1 cellular context compared by ENCODE assay signal in genomic region chr20:63765082-63765873, GRCh38.
TF ChIP-seq lines count a peak whose summit lies in the region.

No MANE protein-coding gene starts in this region.

TF ChIP-seq in HepG2, 621 proteins besides CTCF, POLR2A, EP300 and RAD21 (continued from another document and continues in another):
- TF ChIP-seq, protein P1, sequence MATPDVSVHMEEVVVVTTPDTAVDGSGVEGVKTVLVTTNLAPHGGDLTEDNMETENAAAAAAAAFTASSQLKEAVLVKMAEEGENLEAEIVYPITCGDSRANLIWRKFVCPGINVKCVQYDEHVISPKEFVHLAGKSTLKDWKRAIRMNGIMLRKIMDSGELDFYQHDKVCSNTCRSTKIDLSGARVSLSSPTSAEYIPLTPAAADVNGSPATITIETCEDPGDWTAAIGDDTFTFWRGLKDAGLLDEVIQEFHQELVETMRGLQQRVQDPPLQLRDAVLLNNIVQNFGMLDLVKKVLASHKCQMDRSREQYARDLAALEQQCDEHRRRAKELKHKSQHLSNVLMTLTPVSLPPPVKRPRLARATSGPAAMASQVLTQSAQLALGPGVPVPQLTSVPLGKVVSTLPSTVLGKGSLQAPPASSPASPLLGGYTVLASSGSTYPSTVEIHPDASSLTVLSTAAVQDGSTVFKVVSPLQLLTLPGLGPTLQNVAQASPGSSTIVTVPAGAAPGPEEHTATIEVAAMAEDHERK (CRISPR knock-in tag; IDR thresholded peaks at IDR 0.05; ENCODE audit: low read depth), result no peak
- TF ChIP-seq REXO4 (CRISPR knock-in tag; IDR thresholded peaks at IDR 0.05; ENCODE audit: borderline replicate concordance) (no peak), LCORL (IDR thresholded peaks at IDR 0.05) (no peak), LCORL (CRISPR knock-in tag; IDR thresholded peaks at IDR 0.05) (peak; percentile 85), DMTF1 (CRISPR knock-in tag; IDR thresholded peaks at IDR 0.05) (no peak), MIXL1 (CRISPR knock-in tag; IDR thresholded peaks at IDR 0.05) (no peak), BRD4 (CRISPR knock-in tag; IDR thresholded peaks at IDR 0.05) (peak; percentile 41; the same call in 1 of the 2 replicates), BORCS8-MEF2B (CRISPR knock-in tag; IDR thresholded peaks at IDR 0.05) (no peak), KDM6A (CRISPR knock-in tag; IDR thresholded peaks at IDR 0.05; ENCODE audit: low read depth) (peak; percentile 68), IRF2 (CRISPR knock-in tag; IDR thresholded peaks at IDR 0.05) (peak; percentile 50; the same call in 1 of the 2 replicates), ZFY (CRISPR knock-in tag; IDR thresholded peaks at IDR 0.05) (peak; percentile 46; the same call in 1 of the 2 replicates), SAFB2 (CRISPR knock-in tag; IDR thresholded peaks at IDR 0.05; ENCODE audit: borderline replicate concordance, low read depth) (no peak), ZNF317 (CRISPR knock-in tag; IDR thresholded peaks at IDR 0.05) (no peak; the same call in 1 of the 2 replicates), ZNF720 (CRISPR knock-in tag; IDR thresholded peaks at IDR 0.05) (no peak), DRAP1 (CRISPR knock-in tag; IDR thresholded peaks at IDR 0.05) (peak; percentile 41; the same call in 1 of the 2 replicates), ZNF790 (CRISPR knock-in tag; IDR thresholded peaks at IDR 0.05; ENCODE audit: borderline replicate concordance) (no peak), ZNF430 (CRISPR knock-in tag; IDR thresholded peaks at IDR 0.05) (no peak), KDM2A (CRISPR knock-in tag; IDR thresholded peaks at IDR 0.05; ENCODE audit: borderline replicate concordance, low read depth) (peak; percentile 48; the same call in 1 of the 2 replicates), ZNF746 (CRISPR knock-in tag; IDR thresholded peaks at IDR 0.05) (no peak), XRCC5 (optimal IDR thresholded peaks at IDR 0.05; ENCODE audit: low read length) (peak; percentile 50), ZNF121 (CRISPR knock-in tag; IDR thresholded peaks at IDR 0.05) (peak; percentile 91), ZNF687 (CRISPR knock-in tag; IDR thresholded peaks at IDR 0.05) (peak; percentile 80), ZNF34 (CRISPR knock-in tag; IDR thresholded peaks at IDR 0.05; ENCODE audit: borderline replicate concordance) (no peak), WIZ (CRISPR knock-in tag; IDR thresholded peaks at IDR 0.05) (no peak), RFXANK (CRISPR knock-in tag; IDR thresholded peaks at IDR 0.05) (no peak)
- TF ChIP-seq, protein P2, sequence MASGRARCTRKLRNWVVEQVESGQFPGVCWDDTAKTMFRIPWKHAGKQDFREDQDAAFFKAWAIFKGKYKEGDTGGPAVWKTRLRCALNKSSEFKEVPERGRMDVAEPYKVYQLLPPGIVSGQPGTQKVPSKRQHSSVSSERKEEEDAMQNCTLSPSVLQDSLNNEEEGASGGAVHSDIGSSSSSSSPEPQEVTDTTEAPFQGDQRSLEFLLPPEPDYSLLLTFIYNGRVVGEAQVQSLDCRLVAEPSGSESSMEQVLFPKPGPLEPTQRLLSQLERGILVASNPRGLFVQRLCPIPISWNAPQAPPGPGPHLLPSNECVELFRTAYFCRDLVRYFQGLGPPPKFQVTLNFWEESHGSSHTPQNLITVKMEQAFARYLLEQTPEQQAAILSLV (CRISPR knock-in tag; IDR thresholded peaks at IDR 0.05; ENCODE audit: borderline replicate concordance), result 0 out of 2 replicates have a peak, but pooled peaks have one; percentile 47
- TF ChIP-seq, protein P3, sequence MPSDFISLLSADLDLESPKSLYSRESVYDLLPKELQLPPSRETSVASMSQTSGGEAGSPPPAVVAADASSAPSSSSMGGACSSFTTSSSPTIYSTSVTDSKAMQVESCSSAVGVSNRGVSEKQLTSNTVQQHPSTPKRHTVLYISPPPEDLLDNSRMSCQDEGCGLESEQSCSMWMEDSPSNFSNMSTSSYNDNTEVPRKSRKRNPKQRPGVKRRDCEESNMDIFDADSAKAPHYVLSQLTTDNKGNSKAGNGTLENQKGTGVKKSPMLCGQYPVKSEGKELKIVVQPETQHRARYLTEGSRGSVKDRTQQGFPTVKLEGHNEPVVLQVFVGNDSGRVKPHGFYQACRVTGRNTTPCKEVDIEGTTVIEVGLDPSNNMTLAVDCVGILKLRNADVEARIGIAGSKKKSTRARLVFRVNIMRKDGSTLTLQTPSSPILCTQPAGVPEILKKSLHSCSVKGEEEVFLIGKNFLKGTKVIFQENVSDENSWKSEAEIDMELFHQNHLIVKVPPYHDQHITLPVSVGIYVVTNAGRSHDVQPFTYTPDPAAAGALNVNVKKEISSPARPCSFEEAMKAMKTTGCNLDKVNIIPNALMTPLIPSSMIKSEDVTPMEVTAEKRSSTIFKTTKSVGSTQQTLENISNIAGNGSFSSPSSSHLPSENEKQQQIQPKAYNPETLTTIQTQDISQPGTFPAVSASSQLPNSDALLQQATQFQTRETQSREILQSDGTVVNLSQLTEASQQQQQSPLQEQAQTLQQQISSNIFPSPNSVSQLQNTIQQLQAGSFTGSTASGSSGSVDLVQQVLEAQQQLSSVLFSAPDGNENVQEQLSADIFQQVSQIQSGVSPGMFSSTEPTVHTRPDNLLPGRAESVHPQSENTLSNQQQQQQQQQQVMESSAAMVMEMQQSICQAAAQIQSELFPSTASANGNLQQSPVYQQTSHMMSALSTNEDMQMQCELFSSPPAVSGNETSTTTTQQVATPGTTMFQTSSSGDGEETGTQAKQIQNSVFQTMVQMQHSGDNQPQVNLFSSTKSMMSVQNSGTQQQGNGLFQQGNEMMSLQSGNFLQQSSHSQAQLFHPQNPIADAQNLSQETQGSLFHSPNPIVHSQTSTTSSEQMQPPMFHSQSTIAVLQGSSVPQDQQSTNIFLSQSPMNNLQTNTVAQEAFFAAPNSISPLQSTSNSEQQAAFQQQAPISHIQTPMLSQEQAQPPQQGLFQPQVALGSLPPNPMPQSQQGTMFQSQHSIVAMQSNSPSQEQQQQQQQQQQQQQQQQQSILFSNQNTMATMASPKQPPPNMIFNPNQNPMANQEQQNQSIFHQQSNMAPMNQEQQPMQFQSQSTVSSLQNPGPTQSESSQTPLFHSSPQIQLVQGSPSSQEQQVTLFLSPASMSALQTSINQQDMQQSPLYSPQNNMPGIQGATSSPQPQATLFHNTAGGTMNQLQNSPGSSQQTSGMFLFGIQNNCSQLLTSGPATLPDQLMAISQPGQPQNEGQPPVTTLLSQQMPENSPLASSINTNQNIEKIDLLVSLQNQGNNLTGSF (CRISPR knock-in tag; IDR thresholded peaks at IDR 0.05), result no peak
- TF ChIP-seq, protein P4, sequence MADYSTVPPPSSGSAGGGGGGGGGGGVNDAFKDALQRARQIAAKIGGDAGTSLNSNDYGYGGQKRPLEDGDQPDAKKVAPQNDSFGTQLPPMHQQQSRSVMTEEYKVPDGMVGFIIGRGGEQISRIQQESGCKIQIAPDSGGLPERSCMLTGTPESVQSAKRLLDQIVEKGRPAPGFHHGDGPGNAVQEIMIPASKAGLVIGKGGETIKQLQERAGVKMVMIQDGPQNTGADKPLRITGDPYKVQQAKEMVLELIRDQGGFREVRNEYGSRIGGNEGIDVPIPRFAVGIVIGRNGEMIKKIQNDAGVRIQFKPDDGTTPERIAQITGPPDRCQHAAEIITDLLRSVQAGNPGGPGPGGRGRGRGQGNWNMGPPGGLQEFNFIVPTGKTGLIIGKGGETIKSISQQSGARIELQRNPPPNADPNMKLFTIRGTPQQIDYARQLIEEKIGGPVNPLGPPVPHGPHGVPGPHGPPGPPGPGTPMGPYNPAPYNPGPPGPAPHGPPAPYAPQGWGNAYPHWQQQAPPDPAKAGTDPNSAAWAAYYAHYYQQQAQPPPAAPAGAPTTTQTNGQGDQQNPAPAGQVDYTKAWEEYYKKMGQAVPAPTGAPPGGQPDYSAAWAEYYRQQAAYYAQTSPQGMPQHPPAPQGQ (CRISPR knock-in tag; IDR thresholded peaks at IDR 0.05; ENCODE audit: borderline replicate concordance), result no peak
- TF ChIP-seq, protein P5, sequence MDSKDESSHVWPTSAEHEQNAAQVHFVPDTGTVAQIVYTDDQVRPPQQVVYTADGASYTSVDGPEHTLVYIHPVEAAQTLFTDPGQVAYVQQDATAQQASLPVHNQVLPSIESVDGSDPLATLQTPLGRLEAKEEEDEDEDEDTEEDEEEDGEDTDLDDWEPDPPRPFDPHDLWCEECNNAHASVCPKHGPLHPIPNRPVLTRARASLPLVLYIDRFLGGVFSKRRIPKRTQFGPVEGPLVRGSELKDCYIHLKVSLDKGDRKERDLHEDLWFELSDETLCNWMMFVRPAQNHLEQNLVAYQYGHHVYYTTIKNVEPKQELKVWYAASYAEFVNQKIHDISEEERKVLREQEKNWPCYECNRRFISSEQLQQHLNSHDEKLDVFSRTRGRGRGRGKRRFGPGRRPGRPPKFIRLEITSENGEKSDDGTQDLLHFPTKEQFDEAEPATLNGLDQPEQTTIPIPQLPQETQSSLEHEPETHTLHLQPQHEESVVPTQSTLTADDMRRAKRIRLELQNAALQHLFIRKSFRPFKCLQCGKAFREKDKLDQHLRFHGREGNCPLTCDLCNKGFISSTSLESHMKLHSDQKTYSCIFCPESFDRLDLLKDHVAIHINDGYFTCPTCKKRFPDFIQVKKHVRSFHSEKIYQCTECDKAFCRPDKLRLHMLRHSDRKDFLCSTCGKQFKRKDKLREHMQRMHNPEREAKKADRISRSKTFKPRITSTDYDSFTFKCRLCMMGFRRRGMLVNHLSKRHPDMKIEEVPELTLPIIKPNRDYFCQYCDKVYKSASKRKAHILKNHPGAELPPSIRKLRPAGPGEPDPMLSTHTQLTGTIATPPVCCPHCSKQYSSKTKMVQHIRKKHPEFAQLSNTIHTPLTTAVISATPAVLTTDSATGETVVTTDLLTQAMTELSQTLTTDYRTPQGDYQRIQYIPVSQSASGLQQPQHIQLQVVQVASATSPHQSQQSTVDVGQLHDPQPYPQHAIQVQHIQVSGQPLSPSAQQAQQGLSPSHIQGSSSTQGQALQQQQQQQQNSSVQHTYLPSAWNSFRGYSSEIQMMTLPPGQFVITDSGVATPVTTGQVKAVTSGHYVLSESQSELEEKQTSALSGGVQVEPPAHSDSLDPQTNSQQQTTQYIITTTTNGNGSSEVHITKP (CRISPR knock-in tag; IDR thresholded peaks at IDR 0.05; ENCODE audit: low read depth), result no peak
- TF ChIP-seq, protein P6, sequence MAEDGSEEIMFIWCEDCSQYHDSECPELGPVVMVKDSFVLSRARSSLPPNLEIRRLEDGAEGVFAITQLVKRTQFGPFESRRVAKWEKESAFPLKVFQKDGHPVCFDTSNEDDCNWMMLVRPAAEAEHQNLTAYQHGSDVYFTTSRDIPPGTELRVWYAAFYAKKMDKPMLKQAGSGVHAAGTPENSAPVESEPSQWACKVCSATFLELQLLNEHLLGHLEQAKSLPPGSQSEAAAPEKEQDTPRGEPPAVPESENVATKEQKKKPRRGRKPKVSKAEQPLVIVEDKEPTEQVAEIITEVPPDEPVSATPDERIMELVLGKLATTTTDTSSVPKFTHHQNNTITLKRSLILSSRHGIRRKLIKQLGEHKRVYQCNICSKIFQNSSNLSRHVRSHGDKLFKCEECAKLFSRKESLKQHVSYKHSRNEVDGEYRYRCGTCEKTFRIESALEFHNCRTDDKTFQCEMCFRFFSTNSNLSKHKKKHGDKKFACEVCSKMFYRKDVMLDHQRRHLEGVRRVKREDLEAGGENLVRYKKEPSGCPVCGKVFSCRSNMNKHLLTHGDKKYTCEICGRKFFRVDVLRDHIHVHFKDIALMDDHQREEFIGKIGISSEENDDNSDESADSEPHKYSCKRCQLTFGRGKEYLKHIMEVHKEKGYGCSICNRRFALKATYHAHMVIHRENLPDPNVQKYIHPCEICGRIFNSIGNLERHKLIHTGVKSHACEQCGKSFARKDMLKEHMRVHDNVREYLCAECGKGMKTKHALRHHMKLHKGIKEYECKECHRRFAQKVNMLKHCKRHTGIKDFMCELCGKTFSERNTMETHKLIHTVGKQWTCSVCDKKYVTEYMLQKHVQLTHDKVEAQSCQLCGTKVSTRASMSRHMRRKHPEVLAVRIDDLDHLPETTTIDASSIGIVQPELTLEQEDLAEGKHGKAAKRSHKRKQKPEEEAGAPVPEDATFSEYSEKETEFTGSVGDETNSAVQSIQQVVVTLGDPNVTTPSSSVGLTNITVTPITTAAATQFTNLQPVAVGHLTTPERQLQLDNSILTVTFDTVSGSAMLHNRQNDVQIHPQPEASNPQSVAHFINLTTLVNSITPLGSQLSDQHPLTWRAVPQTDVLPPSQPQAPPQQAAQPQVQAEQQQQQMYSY (CRISPR knock-in tag; IDR thresholded peaks at IDR 0.05), result peak; percentile 54; the same call in 1 of the 2 replicates
